In genomic region chr3:71681224-71681668, GRCh38 we compare ENCODE assay signal across 8 cellular contexts. TPM values are rescaled to one million over a fixed set of nuclear protein-coding genes. Genes with fewer than 3 reads are reported as not detected.
DNase-seq lines count a peak whose midpoint lies in the region; ATAC-seq and TF ChIP-seq lines count a peak whose summit lies in the region.

No MANE protein-coding gene starts in this region.

- H3K27ac Mint-ChIP-seq in brain = peak overlapping the region in 2 of 5 experiments; percentile 2 to 29

- no TSS peak for BruUV-seq in PC-3 (replicated peaks; lab: Mats Ljungman, UMichigan)

- H3K36me3 Mint-ChIP-seq in brain = peaks cover 10% of the 10 kb centered on the region

- DNase-seq in AML-193 (lab: John Stamatoyannopoulos, UW) (peak; percentile 87 to 90), PC-3 (peak; percentile 80), inferior parietal cortex (ENCODE audit: extremely low spot score) (peak; percentile 71), smooth muscle cell (lab: John Stamatoyannopoulos, UW; ENCODE audit: unreplicated experiment) (peak; percentile 3), NCI-H748 treated with DMSO at 0.1 percent for 48 hours (lab: John Stamatoyannopoulos, UW) (no peak)

- H3K9ac ChIP-seq in PC-3 (ENCODE audit: low read length) (no peak overlapping the region), smooth muscle cell (ENCODE audit: low read depth) (no peak overlapping the region)

- H3K27me3 ChIP-seq in PC-3 (ENCODE audit: low read length) = no peaks in the 10 kb centered on the region
- no peaks in the 10 kb centered on the region for H3K27me3 ChIP-seq in smooth muscle cell (ENCODE audit: low read depth)

- POLR2A ChIA-PET in PC-3 (lab: Charles Lee; ENCODE audit: unreplicated experiment) = no interaction called here

- no peaks in the 10 kb centered on the region for H4K20me1 ChIP-seq in PC-3 (ENCODE audit: low read length)
- no peaks in the 10 kb centered on the region for H4K20me1 ChIP-seq in smooth muscle cell (ENCODE audit: low read depth)

- no peaks in the 10 kb centered on the region for H3K9me3 ChIP-seq in PC-3 (ENCODE audit: low read length)
- no peaks in the 10 kb centered on the region for H3K9me3 ChIP-seq in smooth muscle cell (replicated peaks; ENCODE audit: low read depth)

- H3K9me3 Mint-ChIP-seq in brain = no peaks in the 10 kb centered on the region

- ATAC-seq in GM19455 (IDR thresholded peaks at IDR 0.05; ENCODE audit: unreplicated experiment) (peak; percentile 61), PC-3 (peak; percentile 74), HG03039 (IDR thresholded peaks at IDR 0.05; ENCODE audit: unreplicated experiment) (no peak)

- H3K4me3 ChIP-seq in PC-3 (ENCODE audit: low read length) (peak overlapping the region; percentile 42; the same call in 1 of the 2 replicates), smooth muscle cell (no peak overlapping the region)

- H3K4me2 ChIP-seq in PC-3 (ENCODE audit: low read length) (peak overlapping the region; percentile 72), smooth muscle cell (peak overlapping the region; percentile 60)

- H2AFZ ChIP-seq in PC-3 (ENCODE audit: low read length) (0 out of 2 replicates have a peak overlapping the region, but pooled peaks have one; percentile 13), smooth muscle cell (ENCODE audit: low read depth) (no peak overlapping the region)

- peaks cover 4% of the 10 kb centered on the region for H3K27me3 Mint-ChIP-seq in brain

- CTCF ChIA-PET in PC-3 (lab: Charles Lee) = interaction anchor here (0.5 to 1.1 kb wide), 12 partner anchors 14 to 1205 kb away, joined by 3 to 10 read pairs (median 4); no protein-coding TSS in a partner anchor

- peak; percentile 96 for TF ChIP-seq CTCF in PC-3 (conservative IDR thresholded peaks at IDR 0.05; ENCODE audit: low read depth, low read length)
- peak; percentile 70 to 89 for TF ChIP-seq CTCF in brain (conservative IDR thresholded peaks at IDR 0.05)
- peak; percentile 67 for TF ChIP-seq CTCF in smooth muscle cell (IDR thresholded peaks at IDR 0.05; ENCODE audit: borderline replicate concordance, insufficient read depth, poor library complexity, severe bottlenecking)

- no peaks in the 10 kb centered on the region for H3K9me2 ChIP-seq in PC-3 (replicated peaks; ENCODE audit: low read length)

- no peaks in the 10 kb centered on the region for H3K79me2 ChIP-seq in PC-3 (ENCODE audit: low read length)
- no peaks in the 10 kb centered on the region for H3K79me2 ChIP-seq in smooth muscle cell (ENCODE audit: low read depth)

- H3K36me3 ChIP-seq in PC-3 (ENCODE audit: low read depth, low read length) = no peaks in the 10 kb centered on the region
- H3K36me3 ChIP-seq in smooth muscle cell (ENCODE audit: low read depth) = no peaks in the 10 kb centered on the region

- H3F3A ChIP-seq in PC-3 (ENCODE audit: low read length, unreplicated experiment) (no peaks in the 10 kb centered on the region), smooth muscle cell (ENCODE audit: low read depth) (no peaks in the 10 kb centered on the region)

- H3K4me1 ChIP-seq in PC-3 (ENCODE audit: insufficient read depth, low read length) (peaks cover 25% of the 10 kb centered on the region), smooth muscle cell (ENCODE audit: low read depth) (peaks cover 21% of the 10 kb centered on the region)

- intact Hi-C loops in PC-3 (cut with micrococcal nuclease) = loop anchor here (1.0 to 10.0 kb wide), 3 partner anchors 23 to 216 kb away; no protein-coding TSS in a partner anchor

- H3K4me3 Mint-ChIP-seq in brain = no peak overlapping the region

- H3K27ac ChIP-seq in PC-3 (ENCODE audit: low read length) = peak overlapping the region; percentile 7; the same call in 1 of the 2 replicates
- peak overlapping the region; percentile 29 for H3K27ac ChIP-seq in smooth muscle cell (ENCODE audit: low read depth)

- WGBS in smooth muscle cell (ENCODE audit: low lambda C conversion rate) = 29% methylated on average over 7 of the region's 7 CpGs

- peaks cover 43% of the 10 kb centered on the region for H3K4me1 Mint-ChIP-seq in brain

RNA-seq across cellular contexts. Expression of gene EIF4E3, which starts 44.0 kb away (rescaled TPM):
- total RNA-seq in PC-3 (2014; rRNA removed) (2.2 and 2.5 TPM in 2 replicates), smooth muscle cell (2.2 and 3.5 TPM in 2 replicates)
- polyA plus RNA-seq in brain (ENCODE audit: insufficient read depth, low read depth, low replicate concordance) (7.2 TPM), smooth muscle cell (2.3 and 2.8 TPM in 2 replicates)
